ENCODE assay signal across 21 cellular contexts in genomic region chr10:131025333-131025732, GRCh38.
"Had no signal": no experiment of that assay in that cellular context is flagged by ENCODE, and none has a peak within 500 bp of the region (broad histone marks: within the 10 kb centered on the region; RNA-seq: fewer than 3 reads in every experiment).

No MANE protein-coding gene starts in this region.

- H3K4me3 ChIP-seq: SJCRH30 had no signal

- H3K4me1 ChIP-seq: SJCRH30 had no signal

- DNase-seq: KBM-7, MV-4-11, NCI-H1048, NCI-H1105, NCI-H1417 treated with DMSO at 0.1 percent for 48 hours, NCI-H146, NCI-H1694 treated with DMSO at 0.1 percent for 48 hours, NCI-H1930, NCI-H2081, NCI-H2107, NCI-H2227 treated with DMSO at 0.1 percent for 48 hours, NCI-H446, NCI-H510A, NCI-H524 treated with DMSO at 0.1 percent for 48 hours, NCI-H69, NCI-H774, SHP77 treated with DMSO at 0.1 percent for 48 hours, SJCRH30 had no signal

- H3K36me3 ChIP-seq: SJCRH30 had no signal

- ATAC-seq: Right ventricle myocardium inferior, SK-N-SH treated with all-trans-retinoic acid at 6 μM for 48 hours had no signal

- H3K27me3 ChIP-seq: SJCRH30 had no signal

- H3K9me3 ChIP-seq: SJCRH30 had no signal

- H3K27ac ChIP-seq: RWPE1, SJCRH30 had no signal
